1 cellular context compared by ENCODE assay signal in genomic region chr1:32353431-32353830, GRCh38.
TF ChIP-seq lines count a peak whose summit lies in the region.

No MANE protein-coding gene starts in this region.

TF ChIP-seq in WTC11, 78 proteins besides CTCF, POLR2A, EP300 and RAD21 (continued from another document):
- TF ChIP-seq, protein P1, sequence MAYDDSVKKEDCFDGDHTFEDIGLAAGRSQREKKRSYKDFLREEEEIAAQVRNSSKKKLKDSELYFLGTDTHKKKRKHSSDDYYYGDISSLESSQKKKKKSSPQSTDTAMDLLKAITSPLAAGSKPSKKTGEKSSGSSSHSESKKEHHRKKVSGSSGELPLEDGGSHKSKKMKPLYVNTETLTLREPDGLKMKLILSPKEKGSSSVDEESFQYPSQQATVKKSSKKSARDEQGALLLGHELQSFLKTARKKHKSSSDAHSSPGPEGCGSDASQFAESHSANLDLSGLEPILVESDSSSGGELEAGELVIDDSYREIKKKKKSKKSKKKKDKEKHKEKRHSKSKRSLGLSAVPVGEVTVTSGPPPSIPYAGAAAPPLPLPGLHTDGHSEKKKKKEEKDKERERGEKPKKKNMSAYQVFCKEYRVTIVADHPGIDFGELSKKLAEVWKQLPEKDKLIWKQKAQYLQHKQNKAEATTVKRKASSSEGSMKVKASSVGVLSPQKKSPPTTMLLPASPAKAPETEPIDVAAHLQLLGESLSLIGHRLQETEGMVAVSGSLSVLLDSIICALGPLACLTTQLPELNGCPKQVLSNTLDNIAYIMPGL (CRISPR knock-in tag; IDR thresholded peaks at IDR 0.05) = no peak
